In genomic region chr10:119375574-119376265, GRCh38 we compare ENCODE assay signal across 12 cellular contexts.
DNase-seq lines count a peak whose midpoint lies in the region; ATAC-seq and TF ChIP-seq lines count a peak whose summit lies in the region.
"Had no signal": no experiment of that assay in that cellular context is flagged by ENCODE, and none has a peak within 500 bp of the region (broad histone marks: within the 10 kb centered on the region; RNA-seq: fewer than 3 reads in every experiment).

No MANE protein-coding gene starts in this region.

- H3K27me3 Mint-ChIP-seq in MCF 10A (ENCODE audit: insufficient read depth, unreplicated experiment) (no peaks in the 10 kb centered on the region), memory B cell (no peaks in the 10 kb centered on the region)

- DNase-seq in MCF 10A (ENCODE audit: unreplicated experiment): peak; percentile 42
- no peak for DNase-seq in breast epithelium (ENCODE audit: low spot score in 2 of 2)
- peak; percentile 31 for DNase-seq in epithelial cell of esophagus (ENCODE audit: low read depth)
- no peak for DNase-seq in memory B cell (ENCODE audit: low spot score in 2 of 2)
- no peak for DNase-seq in A673 (ENCODE audit: low spot score)
- DNase-seq in 8988T: no peak
- DNase-seq in stimulated activated CD4-positive, alpha-beta T cell treated with anti-CD3 and anti-CD28 coated beads, Interleukin-2, amount 100 ng/mL, for 24 hours: no peak
- DNase-seq: anterior cingulate cortex had no signal

- POLR2A ChIA-PET in MCF 10A (lab: Yijun Ruan, JAX) (interaction anchor here (0.6 kb wide), 2 partner anchors 36 to 157 kb away, joined by 3 read pairs; no protein-coding TSS in a partner anchor), A673 (lab: Charles Lee; ENCODE audit: low non-redundant PET) (no interaction called here)

- H3K36me3 Mint-ChIP-seq in MCF 10A (ENCODE audit: insufficient read depth, unreplicated experiment) (no peaks in the 10 kb centered on the region), memory B cell (peaks cover 15% of the 10 kb centered on the region)

- intact Hi-C loops in MCF 10A (cut with micrococcal nuclease) (no loop called here), breast epithelium (cut with DNase I; ENCODE audit: low total_unique reads) (no loop called here), A673 (cut with micrococcal nuclease; ENCODE audit: unreplicated experiment) (no loop called here)

- no peaks in the 10 kb centered on the region for H3K27me3 ChIP-seq in breast epithelium
- no peaks in the 10 kb centered on the region for H3K27me3 ChIP-seq in A673 (replicated peaks; ENCODE audit: insufficient read depth, low read depth, low read length, poor library complexity)

- no TSS peak for BruUV-seq in MCF 10A (replicated peaks; lab: Mats Ljungman, UMichigan)
- no TSS peak for BruUV-seq in A673 (replicated peaks; lab: Mats Ljungman, UMichigan)

- CTCF ChIA-PET in MCF 10A (lab: Yijun Ruan, JAX) (interaction anchor here (0.6 to 0.7 kb wide), 3 partner anchors 10 to 376 kb away, joined by 3 to 4 read pairs (median 3); no protein-coding TSS in a partner anchor), A673 (lab: Charles Lee) (no interaction called here)

- H3K36me3 ChIP-seq in breast epithelium: no peaks in the 10 kb centered on the region
- H3K36me3 ChIP-seq in A673 (ENCODE audit: insufficient read depth, low read length, poor library complexity, severe bottlenecking): peaks cover 2% of the 10 kb centered on the region
- H3K36me3 ChIP-seq: HAP-1 had no signal

- TF ChIP-seq POLR2A in breast epithelium (IDR thresholded peaks at IDR 0.05): no peak

- no peaks in the 10 kb centered on the region for H3K9me3 Mint-ChIP-seq in MCF 10A (ENCODE audit: unreplicated experiment)
- peaks cover 2% of the 10 kb centered on the region for H3K9me3 Mint-ChIP-seq in memory B cell
- H3K9me3 Mint-ChIP-seq: T-helper 1 cell treated with Interleukin-12 subunit alpha and Interleukin-12 subunit beta and Interleukin-4 antibody, amounts not matched to agents 30 μg/mL and 1 μg/mL, for 36 hours had no signal

- H3K4me3 ChIP-seq in breast epithelium (no peak overlapping the region), epithelial cell of esophagus (ENCODE audit: low read length) (no peak overlapping the region), A673 (ENCODE audit: low read depth, low read length, poor library complexity, severe bottlenecking) (no peak overlapping the region)
- H3K4me3 ChIP-seq: HAP-1, smooth muscle cell had no signal

- H3K27ac ChIP-seq in breast epithelium (peak overlapping the region in 1 of 2 donors; percentile 38), A673 (ENCODE audit: low read depth, low read length, poor library complexity, severe bottlenecking) (no peak overlapping the region)

- TF ChIP-seq CTCF in MCF 10A (IDR thresholded peaks at IDR 0.05; ENCODE audit: unreplicated experiment) (no peak), breast epithelium (IDR thresholded peaks at IDR 0.05) (no peak), epithelial cell of esophagus (IDR thresholded peaks at IDR 0.05; ENCODE audit: insufficient read depth, low read depth, low read length, missing control alignments) (no peak), A673 (conservative IDR thresholded peaks at IDR 0.05; ENCODE audit: low read depth, low read length) (no peak)

- no peak overlapping the region for H3K27ac Mint-ChIP-seq in MCF 10A (ENCODE audit: low read depth, unreplicated experiment)
- H3K27ac Mint-ChIP-seq in memory B cell: peak overlapping the region; percentile 90
- H3K27ac Mint-ChIP-seq: T-helper 1 cell treated with Interleukin-12 subunit alpha and Interleukin-12 subunit beta and Interleukin-4 antibody, amounts not matched to agents 30 μg/mL and 1 μg/mL, for 36 hours had no signal

- no peaks in the 10 kb centered on the region for H3K4me1 ChIP-seq in breast epithelium
- H3K4me1 ChIP-seq in A673 (ENCODE audit: insufficient read depth, low read length, poor library complexity, severe bottlenecking): no peaks in the 10 kb centered on the region
- H3K4me1 ChIP-seq: HAP-1 had no signal

- H3K9me3 ChIP-seq in breast epithelium: no peaks in the 10 kb centered on the region
- H3K9me3 ChIP-seq in A673 (ENCODE audit: low read depth, low read length, poor library complexity, severe bottlenecking): no peaks in the 10 kb centered on the region
- H3K9me3 ChIP-seq: HAP-1 had no signal

- ATAC-seq in memory B cell (ENCODE audit: low read depth) (no peak), HG03432 (IDR thresholded peaks at IDR 0.05; ENCODE audit: unreplicated experiment) (no peak)

- H3K4me3 Mint-ChIP-seq in MCF 10A (ENCODE audit: unreplicated experiment): no peak overlapping the region
- no peak overlapping the region for H3K4me3 Mint-ChIP-seq in memory B cell
- H3K4me3 Mint-ChIP-seq: T-helper 1 cell treated with Interleukin-12 subunit alpha and Interleukin-12 subunit beta and Interleukin-4 antibody, amounts not matched to agents 30 μg/mL and 1 μg/mL, for 36 hours had no signal

- peaks cover 19% of the 10 kb centered on the region for H3K4me1 Mint-ChIP-seq in MCF 10A (ENCODE audit: insufficient read depth, unreplicated experiment)
- H3K4me1 Mint-ChIP-seq in memory B cell: peaks cover 38% of the 10 kb centered on the region

Comparison
In these comparisons a context has a peak if more than half of its experiments do, and no peak if none do; other contexts are left out.
1. DNase-seq: peak in MCF 10A (single experiment) and epithelial cell of esophagus (single experiment); none in breast epithelium (0 of 2), memory B cell (0 of 2), A673 (single experiment), 8988T (single experiment) and stimulated activated CD4-positive, alpha-beta T cell treated with anti-CD3 and anti-CD28 coated beads, Interleukin-2, amount 100 ng/mL, for 24 hours (0 of 2).